In the genomic region with DNA sequence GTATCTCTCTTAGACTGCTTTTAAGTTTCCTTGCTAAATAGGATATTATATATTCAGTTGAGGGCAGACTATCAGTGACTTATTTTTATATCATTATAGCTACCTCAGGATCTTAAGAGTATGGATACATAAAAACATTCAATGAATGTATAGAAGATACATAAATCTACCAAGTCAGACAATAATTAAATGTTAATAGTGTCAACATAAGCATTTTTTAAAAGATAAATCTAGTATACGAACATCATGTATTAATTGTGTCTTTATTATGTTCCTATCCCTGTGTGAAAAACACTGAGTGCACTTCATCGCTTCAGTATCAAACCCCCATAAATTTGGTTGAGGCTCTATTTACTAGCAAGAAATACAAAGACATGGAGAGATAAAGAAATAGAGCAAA, we compare ENCODE assay signal across 8 cellular contexts.
"Had no signal": no experiment of that assay in that cellular context is flagged by ENCODE, and none has a peak within 500 bp of the region (broad histone marks: within the 10 kb centered on the region; RNA-seq: fewer than 3 reads in every experiment).

No MANE protein-coding gene starts in this region.

- ATAC-seq: GM23338, HCT116 had no signal

- H3K27ac ChIP-seq: HL-60 had no signal

- FAIRE-seq: H1 had no signal

- H3K4me3 ChIP-seq: GM23338, HAP-1 had no signal

- H3K36me3 ChIP-seq: HAP-1 had no signal

- H3K9me3 ChIP-seq: HAP-1 had no signal

- H2AFZ ChIP-seq: GM23338 had no signal

- DNase-seq: H7, HFFc6, KG1 had no signal

- H3K4me1 ChIP-seq: HAP-1 had no signal

- H3K4me2 ChIP-seq: GM23338 had no signal
